ENCODE assay signal across 2 cellular contexts in genomic region chr12:26058818-26059217, GRCh38.
TF ChIP-seq lines count a peak whose summit lies in the region.

No MANE protein-coding gene starts in this region.

TF ChIP-seq in IMR-90, 13 proteins besides CTCF, POLR2A, EP300 and RAD21:
- no peak for TF ChIP-seq CEBPB (IDR thresholded peaks at IDR 0.05; ENCODE audit: low read depth, low read length)
- no peak for TF ChIP-seq MAZ (IDR thresholded peaks at IDR 0.05; ENCODE audit: borderline replicate concordance, low read depth, low read length)
- no peak for TF ChIP-seq SMC3 (IDR thresholded peaks at IDR 0.05; ENCODE audit: low read depth, low read length)
- no peak for TF ChIP-seq FOS (IDR thresholded peaks at IDR 0.05; ENCODE audit: low read depth, low read length)
- TF ChIP-seq ELK1 (IDR thresholded peaks at IDR 0.05; ENCODE audit: borderline replicate concordance, low read depth, low read length) = no peak
- TF ChIP-seq NFE2L2 (IDR thresholded peaks at IDR 0.05; ENCODE audit: low read depth, low read length) = no peak
- TF ChIP-seq RFX5 (IDR thresholded peaks at IDR 0.05; ENCODE audit: low read depth, low read length) = no peak

TF ChIP-seq in GM12878, 131 proteins besides CTCF, POLR2A, EP300 and RAD21:
- TF ChIP-seq NR2C1 (IDR thresholded peaks at IDR 0.05) (no peak), NKRF (conservative IDR thresholded peaks at IDR 0.05) (no peak), SMAD5 (IDR thresholded peaks at IDR 0.05; ENCODE audit: low read depth) (no peak), SRF (IDR thresholded peaks at IDR 0.05; ENCODE audit: low read depth in 2 of 2, low read length in 2 of 2) (no peak), MYB (IDR thresholded peaks at IDR 0.05; ENCODE audit: borderline replicate concordance, low read depth, low read length) (no peak), PAX8 (IDR thresholded peaks at IDR 0.05) (no peak), RUNX3 (IDR thresholded peaks at IDR 0.05; ENCODE audit: low read length) (no peak), MEF2B (IDR thresholded peaks at IDR 0.05; ENCODE audit: partially characterized antibody, poor library complexity, severe bottlenecking) (no peak), POU2F2 (IDR thresholded peaks at IDR 0.05; ENCODE audit: borderline replicate concordance, low read depth, low read length) (no peak), CHD4 (IDR thresholded peaks at IDR 0.05) (no peak), TARDBP (IDR thresholded peaks at IDR 0.05; ENCODE audit: borderline replicate concordance) (no peak), ESRRA (IDR thresholded peaks at IDR 0.05; ENCODE audit: low read length) (no peak), PKNOX1 (IDR thresholded peaks at IDR 0.05) (no peak), SMC3 (IDR thresholded peaks at IDR 0.05; ENCODE audit: borderline replicate concordance, low read length) (no peak), RELB (IDR thresholded peaks at IDR 0.05; ENCODE audit: low read depth) (no peak)
